In the genomic region with DNA sequence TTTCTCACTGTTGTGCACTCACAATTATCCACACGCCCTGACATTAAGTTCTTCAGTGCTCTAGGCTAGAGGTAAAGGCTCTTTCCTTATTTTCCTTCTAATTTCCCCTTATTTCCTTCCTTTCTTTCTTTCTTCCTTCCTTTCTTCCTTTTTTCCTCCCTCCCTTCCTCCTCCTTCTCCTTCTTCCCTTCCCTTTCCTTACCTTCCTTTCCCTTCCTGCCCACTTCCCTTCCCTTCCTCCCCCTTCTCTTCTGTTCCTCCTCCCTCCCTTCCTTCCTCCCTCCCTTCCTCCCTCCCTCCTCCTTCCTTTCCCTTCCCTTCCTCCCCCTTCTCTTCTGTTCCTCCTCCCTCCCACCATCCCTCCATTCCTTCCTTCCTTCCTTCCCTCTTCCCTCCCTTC, we compare ENCODE assay signal across 18 cellular contexts.
DNase-seq lines count a peak whose midpoint lies in the region; ATAC-seq, FAIRE-seq and TF ChIP-seq lines count a peak whose summit lies in the region.
"Had no signal": no experiment of that assay in that cellular context is flagged by ENCODE, and none has a peak within 500 bp of the region (broad histone marks: within the 10 kb centered on the region; RNA-seq: fewer than 3 reads in every experiment).

No MANE protein-coding gene starts in this region.

- H3K23me2 ChIP-seq in H1 (ENCODE audit: low read depth, low read length), result peaks cover 3% of the 10 kb centered on the region; the same call in 1 of the 2 replicates

- peak overlapping the region in 7 of 11 experiments; percentile 57 to 85 (median 75); a peak in 10 of 22 replicates for H3K4me2 ChIP-seq in BLaER1 treated with 17β-estradiol and CSF1 and Interleukin-3, amounts not matched to agents 10 nM and 100 nM
- peak overlapping the region in 1 of 2 experiments; percentile 44; a peak in 1 of 4 replicates for H3K4me2 ChIP-seq in H1 (ENCODE audit: insufficient read depth in 1 of 2, low read depth in 2 of 2, low read length in 2 of 2)

- POLR2A ChIA-PET in HEK293 (lab: Yijun Ruan, JAX) (no interaction called here), H1 (lab: Charles Lee; ENCODE audit: partially characterized antibody) (no interaction called here)
- POLR2A ChIA-PET in activated CD8-positive, alpha-beta T cell treated with anti-CD3 and anti-CD28 coated beads, Interleukin-2, amount 10 ng/mL, durations not matched to agents 7 days and 5 days (lab: Charles Lee), result no interaction called here

- H4K5ac ChIP-seq in H1 (ENCODE audit: insufficient read length, low read depth, low read length), result no peak overlapping the region

- no peak for TF ChIP-seq EP300 in H1 (IDR thresholded peaks at IDR 0.05; ENCODE audit: borderline replicate concordance in 1 of 2, low read depth in 2 of 2, low read length in 2 of 2)

- no peak overlapping the region for H2BK120ac ChIP-seq in H1 (replicated peaks; ENCODE audit: low read depth, low read length)

- peaks cover 0 to 11% (median 0%) of the 10 kb centered on the region in 11 experiments; a peak in 2 of 22 replicates for H3K9me3 ChIP-seq in BLaER1 treated with 17β-estradiol and CSF1 and Interleukin-3, amounts not matched to agents 10 nM and 100 nM (replicated peaks in 1 of 11)
- H3K9me3 ChIP-seq in HEK293 (ENCODE audit: control insufficient read depth, insufficient read depth, low read depth, low read length), result no peaks in the 10 kb centered on the region
- no peaks in the 10 kb centered on the region for H3K9me3 ChIP-seq in H1 (ENCODE audit: insufficient read depth in 2 of 2, low read depth in 1 of 2, low read length in 1 of 2)

- H3K18ac ChIP-seq in H1 (ENCODE audit: extremely low read depth, low read length), result no peak overlapping the region

- H2BK12ac ChIP-seq in H1 (ENCODE audit: low read depth, low read length), result peak overlapping the region; percentile 94; the same call in 1 of the 2 replicates

- H3K56ac ChIP-seq in H1 (replicated peaks; ENCODE audit: insufficient read length, low read depth, low read length), result no peak overlapping the region

- H4K8ac ChIP-seq in H1 (ENCODE audit: extremely low read depth, insufficient read depth, low read length), result no peak overlapping the region

- no peak overlapping the region for H3K27ac Mint-ChIP-seq in activated CD8-positive, alpha-beta T cell treated with anti-CD3 and anti-CD28 coated beads, Interleukin-2, amount 10 ng/mL, durations not matched to agents 7 days and 5 days
- H3K27ac Mint-ChIP-seq: CD14-positive monocyte; CD4-positive, alpha-beta T cell had no signal

- no peak overlapping the region for H2AFZ ChIP-seq in H1 (ENCODE audit: low read length)

- TF ChIP-seq CTCF in HEK293 (tag by site-specific recombination; IDR thresholded peaks at IDR 0.05) (no peak), H1 (IDR thresholded peaks at IDR 0.05; ENCODE audit: control extremely low read depth in 1 of 3, insufficient read depth in 1 of 3, low read depth in 1 of 3, low read length in 3 of 3) (no peak)

- no peak for FAIRE-seq in H1 (lab: Jason Lieb, UNC)
- FAIRE-seq: D721Med, GM12878, GM19239 had no signal

- no peaks in the 10 kb centered on the region for H3K36me3 Mint-ChIP-seq in activated CD8-positive, alpha-beta T cell treated with anti-CD3 and anti-CD28 coated beads, Interleukin-2, amount 10 ng/mL, durations not matched to agents 7 days and 5 days (ENCODE audit: low read depth)
- H3K36me3 Mint-ChIP-seq: CD14-positive monocyte; CD8-positive, alpha-beta memory T cell had no signal

- no peak overlapping the region for H3K4me3 ChIP-seq in BLaER1 treated with 17β-estradiol and CSF1 and Interleukin-3, amounts not matched to agents 10 nM and 100 nM
- H3K4me3 ChIP-seq in HEK293 (ENCODE audit: low read depth, low read length), result no peak overlapping the region
- H3K4me3 ChIP-seq in H1 (ENCODE audit: extremely low read depth in 1 of 4, insufficient read depth in 2 of 4, low read depth in 3 of 4, low read length in 4 of 4), result peak overlapping the region in 1 of 4 experiments; percentile 41; a peak in 1 of 8 replicates
- H3K4me3 ChIP-seq: GM12878 had no signal

- 76% methylated on average over 1 of the region's 1 CpG; no CpG with 5 or more reads in 1 of the 2 experiments for WGBS in H1 (ENCODE audit: extremely low coverage in 1 of 2, insufficient coverage in 1 of 2, insufficient read length in 1 of 2, insufficient replicate concordance in 2 of 2, low coverage in 1 of 2, low lambda C conversion rate in 2 of 2, missing lambda C conversion rate in 1 of 2), 2 experiments

- CTCF ChIA-PET in HEK293 (lab: Yijun Ruan, JAX) (interaction anchor here (0.6 kb wide), 1 partner anchor 39 kb away, joined by 3 read pairs; no protein-coding TSS in a partner anchor), H1 (lab: Charles Lee; ENCODE audit: partially characterized antibody) (no interaction called here)
- CTCF ChIA-PET in activated CD8-positive, alpha-beta T cell treated with anti-CD3 and anti-CD28 coated beads, Interleukin-2, amount 10 ng/mL, durations not matched to agents 7 days and 5 days (lab: Charles Lee), result no interaction called here

- no peaks in the 10 kb centered on the region for H4K20me1 ChIP-seq in BLaER1 treated with 17β-estradiol and CSF1 and Interleukin-3, amounts not matched to agents 10 nM and 100 nM
- no peaks in the 10 kb centered on the region for H4K20me1 ChIP-seq in H1 (replicated peaks in 1 of 2; ENCODE audit: control insufficient read depth in 1 of 2, insufficient read depth in 2 of 2, low read length in 2 of 2)

- no peak overlapping the region for H3K14ac ChIP-seq in H1 (ENCODE audit: insufficient read length)

- H3K4me3 Mint-ChIP-seq in activated CD8-positive, alpha-beta T cell treated with anti-CD3 and anti-CD28 coated beads, Interleukin-2, amount 10 ng/mL, durations not matched to agents 7 days and 5 days, result no peak overlapping the region
- H3K4me3 Mint-ChIP-seq: CD14-positive monocyte; CD4-positive, alpha-beta T cell; CD8-positive, alpha-beta memory T cell had no signal

- TF ChIP-seq RAD21 in H1 (IDR thresholded peaks at IDR 0.05 in 1 of 2, conservative IDR thresholded peaks at IDR 0.05 in 1 of 2; ENCODE audit: low read depth in 2 of 2, low read length in 2 of 2), result no peak

- peak overlapping the region; percentile 40; the same call in 1 of the 2 replicates for H2BK20ac ChIP-seq in H1 (ENCODE audit: low read length)

- H2BK5ac ChIP-seq in H1 (ENCODE audit: low read depth, low read length), result peak overlapping the region; percentile 49; the same call in 1 of the 2 replicates

- no peak overlapping the region for H3K23ac ChIP-seq in H1 (ENCODE audit: insufficient read length)

- no peak overlapping the region for H3K27ac ChIP-seq in BLaER1 treated with 17β-estradiol and CSF1 and Interleukin-3, amounts not matched to agents 10 nM and 100 nM
- H3K27ac ChIP-seq in HEK293 (ENCODE audit: extremely low read depth, low read depth, low read length) (no peak overlapping the region), H1 (ENCODE audit: low read depth, low read length) (no peak overlapping the region)

- no peaks in the 10 kb centered on the region for H3K27me3 ChIP-seq in BLaER1 treated with 17β-estradiol and CSF1 and Interleukin-3, amounts not matched to agents 10 nM and 100 nM
- 0 out of 7 replicates have a peak, but pooled peaks cover 0 to 2% (median 0%) of the 10 kb centered on the region in 4 experiments for H3K27me3 ChIP-seq in H1 (replicated peaks in 1 of 4; ENCODE audit: control insufficient read depth in 3 of 4, extremely low read depth in 1 of 4, insufficient read depth in 3 of 4, low read length in 3 of 4)

- TF ChIP-seq POLR2A in H1 (IDR thresholded peaks at IDR 0.05; ENCODE audit: control extremely low read depth in 1 of 2, low read depth in 2 of 2, low read length in 2 of 2), result no peak

- no peak overlapping the region for H3K9ac ChIP-seq in BLaER1 treated with 17β-estradiol and CSF1 and Interleukin-3, amounts not matched to agents 10 nM and 100 nM
- H3K9ac ChIP-seq in H1 (replicated peaks in 1 of 4; ENCODE audit: extremely low read depth in 1 of 4, low read depth in 3 of 4, low read length in 3 of 4), result no peak overlapping the region

- H3K79me1 ChIP-seq in H1 (ENCODE audit: low read depth, low read length), result no peaks in the 10 kb centered on the region

- no peak overlapping the region for H3K4ac ChIP-seq in H1 (replicated peaks; ENCODE audit: insufficient read length, low read depth, low read length)

- no peak for ATAC-seq in activated CD8-positive, alpha-beta T cell treated with anti-CD3 and anti-CD28 coated beads, Interleukin-2, amount 10 ng/mL, durations not matched to agents 7 days and 5 days
- ATAC-seq: GM12878 had no signal

- H3K4me1 Mint-ChIP-seq in activated CD8-positive, alpha-beta T cell treated with anti-CD3 and anti-CD28 coated beads, Interleukin-2, amount 10 ng/mL, durations not matched to agents 7 days and 5 days (ENCODE audit: low read depth), result no peaks in the 10 kb centered on the region
- H3K4me1 Mint-ChIP-seq: CD14-positive monocyte; CD8-positive, alpha-beta memory T cell had no signal

- H2BK15ac ChIP-seq in H1 (ENCODE audit: low read length), result no peak overlapping the region

- peaks cover 7% of the 10 kb centered on the region for H3K9me3 Mint-ChIP-seq in activated CD8-positive, alpha-beta T cell treated with anti-CD3 and anti-CD28 coated beads, Interleukin-2, amount 10 ng/mL, durations not matched to agents 7 days and 5 days (ENCODE audit: insufficient read depth)
- H3K9me3 Mint-ChIP-seq: CD4-positive, alpha-beta T cell had no signal

- peak overlapping the region; percentile 77; the same call in 1 of the 2 replicates for H2AK5ac ChIP-seq in H1 (ENCODE audit: low read depth, low read length)

- H4K91ac ChIP-seq in H1 (replicated peaks; ENCODE audit: insufficient read length, low read length), result peak overlapping the region; percentile 15

- H3K36me3 ChIP-seq in BLaER1 treated with 17β-estradiol and CSF1 and Interleukin-3, amounts not matched to agents 10 nM and 100 nM, result no peaks in the 10 kb centered on the region
- H3K36me3 ChIP-seq in HEK293 (ENCODE audit: control insufficient read depth in 2 of 2, insufficient read depth in 1 of 2, low read length in 2 of 2) (no peaks in the 10 kb centered on the region), H1 (ENCODE audit: control insufficient read depth in 2 of 4, insufficient read depth in 4 of 4, low read length in 3 of 4) (no peaks in the 10 kb centered on the region)

- no peaks in the 10 kb centered on the region for H3K79me2 ChIP-seq in H1 (ENCODE audit: control insufficient read depth in 1 of 2, insufficient read depth in 2 of 2, low read length in 2 of 2)

- DNase-seq in H1 (ENCODE audit: low read depth in 1 of 2, low spot score in 2 of 2), result no peak
- no peak for DNase-seq in GM19240 (ENCODE audit: insufficient read length, low spot score)
- no peak for DNase-seq in medulla oblongata (ENCODE audit: extremely low spot score)
- no peak for DNase-seq in activated CD8-positive, alpha-beta T cell treated with anti-CD3 and anti-CD28 coated beads, Interleukin-2, amount 10 ng/mL, durations not matched to agents 7 days and 5 days
- DNase-seq: CD4-positive, alpha-beta T cell; CD8-positive, alpha-beta memory T cell; DMS 273 treated with DMSO at 0.1 percent for 48 hours; DMS79; EL; GDM1; GOT3; HCEC 1CT had no signal

- H3K4me1 ChIP-seq in BLaER1 treated with 17β-estradiol and CSF1 and Interleukin-3, amounts not matched to agents 10 nM and 100 nM, result peaks cover 13 to 44% (median 30%) of the 10 kb centered on the region in 10 experiments
- H3K4me1 ChIP-seq in HEK293 (ENCODE audit: control insufficient read depth, insufficient read depth, low read length) (no peaks in the 10 kb centered on the region), H1 (replicated peaks in 1 of 4; ENCODE audit: control insufficient read depth in 3 of 4, insufficient read depth in 4 of 4, low read length in 3 of 4) (peaks cover 0 to 7% (median 4%) of the 10 kb centered on the region in 4 experiments; a peak in 1 of 7 replicates)

- H3K27me3 Mint-ChIP-seq in activated CD8-positive, alpha-beta T cell treated with anti-CD3 and anti-CD28 coated beads, Interleukin-2, amount 10 ng/mL, durations not matched to agents 7 days and 5 days (ENCODE audit: low read depth), result no peaks in the 10 kb centered on the region
- H3K27me3 Mint-ChIP-seq: CD4-positive, alpha-beta T cell; CD8-positive, alpha-beta memory T cell had no signal
